In genomic region chr6:156582509-156582992, GRCh38 we compare ENCODE assay signal across 18 cellular contexts.
DNase-seq lines count a peak whose midpoint lies in the region; ATAC-seq and FAIRE-seq lines count a peak whose summit lies in the region.
"Had no signal": no experiment of that assay in that cellular context is flagged by ENCODE, and none has a peak within 500 bp of the region (broad histone marks: within the 10 kb centered on the region; RNA-seq: fewer than 3 reads in every experiment).

No MANE protein-coding gene starts in this region.

- H3K9me3 Mint-ChIP-seq in activated T-helper 1 cell treated with anti-CD3 and anti-CD28 coated beads, Interleukin-12 subunit alpha, Interleukin-12 subunit beta, Interleukin-2, Interleukin-4 antibody, amounts not matched to agents 30 ng/mL and 10 ng/mL and 1 ng/mL, durations not matched to agents 14 hours and 24 hours and 36 hours, result peaks cover 5% of the 10 kb centered on the region

- intact Hi-C loops in activated T-helper 1 cell treated with anti-CD3 and anti-CD28 coated beads, Interleukin-12 subunit alpha, Interleukin-12 subunit beta, Interleukin-2, Interleukin-4 antibody, amounts not matched to agents 30 ng/mL and 10 ng/mL and 1 ng/mL, durations not matched to agents 14 hours and 24 hours and 36 hours (cut with micrococcal nuclease), result no loop called here

- peaks cover 6% of the 10 kb centered on the region for H3K27me3 Mint-ChIP-seq in activated T-helper 1 cell treated with anti-CD3 and anti-CD28 coated beads, Interleukin-12 subunit alpha, Interleukin-12 subunit beta, Interleukin-2, Interleukin-4 antibody, amounts not matched to agents 30 ng/mL and 10 ng/mL and 1 ng/mL, durations not matched to agents 14 hours and 24 hours and 36 hours (ENCODE audit: insufficient read depth)
- H3K27me3 Mint-ChIP-seq: activated B cell treated with CpG ODN at 0.5 μM for 24 hours; stimulated activated naive CD8-positive, alpha-beta T cell treated with anti-CD3 and anti-CD28 coated beads, Interleukin-15, amount 100 ng/mL, for 72 hours had no signal

- H3K36me3 Mint-ChIP-seq in activated T-helper 1 cell treated with anti-CD3 and anti-CD28 coated beads, Interleukin-12 subunit alpha, Interleukin-12 subunit beta, Interleukin-2, Interleukin-4 antibody, amounts not matched to agents 30 ng/mL and 10 ng/mL and 1 ng/mL, durations not matched to agents 14 hours and 24 hours and 36 hours (ENCODE audit: low read depth), result no peaks in the 10 kb centered on the region
- H3K36me3 Mint-ChIP-seq: T-cell had no signal

- H3K27ac Mint-ChIP-seq in activated T-helper 1 cell treated with anti-CD3 and anti-CD28 coated beads, Interleukin-12 subunit alpha, Interleukin-12 subunit beta, Interleukin-2, Interleukin-4 antibody, amounts not matched to agents 30 ng/mL and 10 ng/mL and 1 ng/mL, durations not matched to agents 14 hours and 24 hours and 36 hours, result no peak overlapping the region
- H3K27ac Mint-ChIP-seq: activated B cell treated with CpG ODN at 0.5 μM for 24 hours; stimulated activated naive CD8-positive, alpha-beta T cell treated with anti-CD3 and anti-CD28 coated beads, Interleukin-15, amount 100 ng/mL, for 72 hours; T-cell had no signal

- FAIRE-seq in islet of Langerhans (lab: Jason Lieb, UNC), result peak; percentile 58
- FAIRE-seq: K562, RCC 7860 had no signal

- DNase-seq in NCI-H146 (lab: John Stamatoyannopoulos, UW), result peak; percentile 97
- peak; percentile 75 for DNase-seq in NCI-H510A (lab: John Stamatoyannopoulos, UW)
- no peak for DNase-seq in EL
- DNase-seq in GOT3 (lab: John Stamatoyannopoulos, UW), result no peak
- no peak for DNase-seq in activated CD8-positive, alpha-beta memory T cell treated with anti-CD3 and anti-CD28 coated beads, Interleukin-2, amount 50 U/mL, for 48 hours
- no peak for DNase-seq in activated T-helper 1 cell treated with anti-CD3 and anti-CD28 coated beads, Interleukin-12 subunit alpha, Interleukin-12 subunit beta, Interleukin-2, Interleukin-4 antibody, amounts not matched to agents 30 ng/mL and 10 ng/mL and 1 ng/mL, durations not matched to agents 14 hours and 24 hours and 36 hours (ENCODE audit: low spot score)
- DNase-seq: activated B cell treated with CpG ODN at 0.5 μM for 24 hours; activated naive CD4-positive, alpha-beta T cell treated with Interleukin-2 at 50 U/mL for 16 hours; AML-193; dermis blood vessel endothelial cell; NCI-H446 treated with DMSO at 0.1 percent for 48 hours; stimulated activated CD4-positive, alpha-beta T cell treated with anti-CD3 and anti-CD28 coated beads, Interleukin-12 subunit alpha, Interleukin-12 subunit beta, amount 100 ng/mL, for 4 hours; stimulated activated naive CD8-positive, alpha-beta T cell treated with anti-CD3 and anti-CD28 coated beads, Interleukin-15, amount 100 ng/mL, for 72 hours; T-cell had no signal

- no peaks in the 10 kb centered on the region for H3K4me1 Mint-ChIP-seq in activated T-helper 1 cell treated with anti-CD3 and anti-CD28 coated beads, Interleukin-12 subunit alpha, Interleukin-12 subunit beta, Interleukin-2, Interleukin-4 antibody, amounts not matched to agents 30 ng/mL and 10 ng/mL and 1 ng/mL, durations not matched to agents 14 hours and 24 hours and 36 hours (ENCODE audit: low read depth)
- H3K4me1 Mint-ChIP-seq: activated B cell treated with CpG ODN at 0.5 μM for 24 hours; stimulated activated naive CD8-positive, alpha-beta T cell treated with anti-CD3 and anti-CD28 coated beads, Interleukin-15, amount 100 ng/mL, for 72 hours; T-cell had no signal

- peak; percentile 76 for ATAC-seq in GM18868 (IDR thresholded peaks at IDR 0.05; ENCODE audit: unreplicated experiment)
- ATAC-seq: K562; stimulated activated naive CD8-positive, alpha-beta T cell treated with anti-CD3 and anti-CD28 coated beads, Interleukin-15, amount 100 ng/mL, for 72 hours; T-cell had no signal

- no peak overlapping the region for H3K4me3 Mint-ChIP-seq in activated T-helper 1 cell treated with anti-CD3 and anti-CD28 coated beads, Interleukin-12 subunit alpha, Interleukin-12 subunit beta, Interleukin-2, Interleukin-4 antibody, amounts not matched to agents 30 ng/mL and 10 ng/mL and 1 ng/mL, durations not matched to agents 14 hours and 24 hours and 36 hours
- H3K4me3 Mint-ChIP-seq: activated B cell treated with CpG ODN at 0.5 μM for 24 hours; stimulated activated naive CD8-positive, alpha-beta T cell treated with anti-CD3 and anti-CD28 coated beads, Interleukin-15, amount 100 ng/mL, for 72 hours; T-cell had no signal

Comparison
In these comparisons a context has a peak if more than half of its experiments do, and no peak if none do; other contexts are left out.
1. DNase-seq: peak in NCI-H146 (single experiment) and NCI-H510A (single experiment); none in EL (single experiment), GOT3 (single experiment), activated CD8-positive, alpha-beta memory T cell treated with anti-CD3 and anti-CD28 coated beads, Interleukin-2, amount 50 U/mL, for 48 hours (single experiment) and activated T-helper 1 cell treated with anti-CD3 and anti-CD28 coated beads, Interleukin-12 subunit alpha, Interleukin-12 subunit beta, Interleukin-2, Interleukin-4 antibody, amounts not matched to agents 30 ng/mL and 10 ng/mL and 1 ng/mL, durations not matched to agents 14 hours and 24 hours and 36 hours (single experiment).